17 cellular contexts compared by ENCODE assay signal in the genomic region with DNA sequence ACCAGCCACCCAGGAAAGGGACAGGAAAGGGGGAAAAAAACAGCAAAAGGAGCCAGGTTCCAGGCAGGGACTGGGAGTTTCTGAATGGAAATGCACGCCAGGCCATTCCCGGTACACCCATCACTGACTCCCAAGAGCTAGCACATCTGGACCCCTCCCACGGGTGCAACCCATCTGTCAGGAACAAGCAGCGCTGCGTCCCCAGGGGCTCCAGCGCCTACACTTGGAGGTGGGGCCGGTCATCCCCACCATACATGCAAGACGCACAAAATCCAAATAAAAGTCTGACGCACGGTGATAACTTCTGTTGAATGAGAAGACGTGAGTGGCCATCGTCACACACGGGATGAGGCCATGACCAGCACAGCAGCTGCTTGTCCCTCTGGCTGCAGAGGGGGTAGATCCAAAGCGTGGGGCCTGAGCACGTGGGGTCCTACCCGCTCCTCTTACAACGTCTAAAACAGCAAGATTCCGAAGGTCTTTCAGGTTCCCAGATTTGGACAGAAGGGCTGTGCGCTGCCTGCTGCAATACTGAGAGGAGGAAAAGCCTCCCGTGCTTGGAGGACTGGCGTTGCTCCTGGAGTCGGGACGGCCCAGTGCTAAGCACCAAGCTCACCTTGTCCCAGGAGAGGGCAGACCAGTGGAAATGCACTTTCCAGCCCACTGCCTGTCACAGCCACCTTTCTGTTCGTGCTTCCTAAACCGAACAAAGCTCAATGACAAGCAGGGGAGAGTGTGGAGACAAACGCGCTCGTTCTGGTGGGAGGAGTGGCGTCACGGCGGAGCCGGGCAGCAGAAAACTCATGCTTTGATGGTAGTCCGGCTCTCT.
"Had no signal": no experiment of that assay in that cellular context is flagged by ENCODE, and none has a peak within 500 bp of the region (broad histone marks: within the 10 kb centered on the region; RNA-seq: fewer than 3 reads in every experiment).

No MANE protein-coding gene starts in this region.

- DNase-seq: activated CD4-positive, alpha-beta T cell treated with anti-CD3 and anti-CD28 coated beads, Interleukin-2, amount 50 U/mL, for 1 hour; activated CD4-positive, CD25-positive, alpha-beta regulatory T cell treated with anti-CD3 and anti-CD28 coated beads, Interleukin-2, amount 50 U/mL, for 72 hours; activated effector memory CD4-positive, alpha-beta T cell treated with Interleukin-2 at 50 U/mL for 16 hours; activated naive CD4-positive, alpha-beta T cell treated with anti-CD3 and anti-CD28 coated beads, Interleukin-2, amount 10 ng/mL, durations not matched to agents 7 days and 5 days; activated naive CD8-positive, alpha-beta T cell treated with anti-CD3 and anti-CD28 coated beads, Interleukin-2, amount 50 U/mL, for 24 hours; activated T-cell treated with anti-CD3 and anti-CD28 coated beads, Interleukin-2, amount 50 U/mL, for 4 hours; anterior cingulate cortex; brain microvascular endothelial cell; effector memory CD4-positive, alpha-beta T cell; esophagus squamous epithelium; left colon; mammary epithelial cell; stimulated activated CD4-positive, alpha-beta T cell treated with anti-CD3 and anti-CD28 coated beads, Interleukin-12 subunit alpha, Interleukin-12 subunit beta, amount 100 ng/mL, for 4 hours; stimulated activated CD4-positive, alpha-beta T cell treated with anti-CD3 and anti-CD28 coated beads, Interleukin-1b, Interleukin-23, amount 100 ng/mL, for 48 hours; stimulated activated naive CD4-positive, alpha-beta T cell treated with Interleukin-2 at 50 U/mL for 16 hours had no signal

- H2AFZ ChIP-seq: hepatocyte had no signal

- H3K4me3 ChIP-seq: esophagus squamous epithelium, hepatocyte, tibial nerve had no signal

- H3K27ac ChIP-seq: brain microvascular endothelial cell, esophagus squamous epithelium, hepatocyte, tibial nerve had no signal

- H3K4me2 ChIP-seq: hepatocyte had no signal

- H3K9me3 ChIP-seq: esophagus squamous epithelium, tibial nerve had no signal

- ATAC-seq: activated naive CD8-positive, alpha-beta T cell treated with anti-CD3 and anti-CD28 coated beads, Interleukin-2, amount 50 U/mL, for 24 hours; activated T-cell treated with anti-CD3 and anti-CD28 coated beads, Interleukin-2, amount 50 U/mL, for 4 hours; left colon had no signal

- H3K36me3 ChIP-seq: brain microvascular endothelial cell had no signal

- H3K27me3 ChIP-seq: brain microvascular endothelial cell, esophagus squamous epithelium, hepatocyte, tibial nerve had no signal
